1 cellular context compared by ENCODE assay signal in genomic region chr21:44482581-44483287, GRCh38.
TF ChIP-seq lines count a peak whose summit lies in the region.

No MANE protein-coding gene starts in this region.

TF ChIP-seq in HepG2, 621 proteins besides CTCF, POLR2A, EP300 and RAD21 (continued from another document and continues in another):
- TF ChIP-seq ZNF616 (CRISPR knock-in tag; IDR thresholded peaks at IDR 0.05; ENCODE audit: low read depth) (no peak), LCORL (IDR thresholded peaks at IDR 0.05) (no peak), LCORL (CRISPR knock-in tag; IDR thresholded peaks at IDR 0.05) (peak; percentile 58; the same call in 1 of the 2 replicates), ZNF572 (CRISPR knock-in tag; IDR thresholded peaks at IDR 0.05) (no peak), NFE2L1 (CRISPR knock-in tag; IDR thresholded peaks at IDR 0.05; ENCODE audit: borderline replicate concordance) (no peak), SSRP1 (CRISPR knock-in tag; IDR thresholded peaks at IDR 0.05) (no peak), CHD4 (IDR thresholded peaks at IDR 0.05; ENCODE audit: borderline replicate concordance, low read length) (no peak), DMTF1 (CRISPR knock-in tag; IDR thresholded peaks at IDR 0.05) (0 out of 2 replicates have a peak, but pooled peaks have one; percentile 66), ZNF761 (CRISPR knock-in tag; conservative IDR thresholded peaks at IDR 0.05) (peak; percentile 62; the same call in 1 of the 2 replicates), ZNF746 (CRISPR knock-in tag; IDR thresholded peaks at IDR 0.05) (peak; percentile 40; the same call in 1 of the 2 replicates), ZNF792 (CRISPR knock-in tag; IDR thresholded peaks at IDR 0.05) (no peak), SRSF4 (IDR thresholded peaks at IDR 0.05; ENCODE audit: low read depth, low read length, poor library complexity, severe bottlenecking) (no peak), ELF4 (CRISPR knock-in tag; IDR thresholded peaks at IDR 0.05; ENCODE audit: borderline replicate concordance) (no peak), TFAP4 (IDR thresholded peaks at IDR 0.05; ENCODE audit: borderline replicate concordance, low read depth) (no peak), GRHL1 (CRISPR knock-in tag; conservative IDR thresholded peaks at IDR 0.05) (no peak), ZNF839 (CRISPR knock-in tag; IDR thresholded peaks at IDR 0.05; ENCODE audit: borderline replicate concordance) (no peak), ZNF431 (CRISPR knock-in tag; IDR thresholded peaks at IDR 0.05; ENCODE audit: borderline replicate concordance, low read depth) (no peak; the same call in 1 of the 2 replicates), ZNF703 (CRISPR knock-in tag; IDR thresholded peaks at IDR 0.05; ENCODE audit: borderline replicate concordance) (no peak), BRD4 (CRISPR knock-in tag; IDR thresholded peaks at IDR 0.05) (0 out of 2 replicates have a peak, but pooled peaks have one; percentile 50), ZNF232 (CRISPR knock-in tag; IDR thresholded peaks at IDR 0.05; ENCODE audit: borderline replicate concordance) (no peak), ZSCAN5A (CRISPR knock-in tag; IDR thresholded peaks at IDR 0.05; ENCODE audit: borderline replicate concordance) (no peak), ZNF18 (CRISPR knock-in tag; IDR thresholded peaks at IDR 0.05; ENCODE audit: insufficient replicate concordance) (no peak), TBP (CRISPR knock-in tag; IDR thresholded peaks at IDR 0.05) (no peak), NPAS2 (CRISPR knock-in tag; IDR thresholded peaks at IDR 0.05; ENCODE audit: borderline replicate concordance) (no peak), BATF2 (CRISPR knock-in tag; IDR thresholded peaks at IDR 0.05) (no peak), ZNF678 (CRISPR knock-in tag; IDR thresholded peaks at IDR 0.05) (no peak), ZNF724P (CRISPR knock-in tag; IDR thresholded peaks at IDR 0.05; ENCODE audit: borderline replicate concordance) (no peak), HNRNPLL (IDR thresholded peaks at IDR 0.05; ENCODE audit: low read depth, low read length, poor library complexity, severe bottlenecking) (no peak), RBM39 (IDR thresholded peaks at IDR 0.05; ENCODE audit: low read depth, low read length, poor library complexity, severe bottlenecking) (no peak), CSRNP1 (CRISPR knock-in tag; IDR thresholded peaks at IDR 0.05) (no peak), GMEB1 (CRISPR knock-in tag; IDR thresholded peaks at IDR 0.05; ENCODE audit: borderline replicate concordance) (no peak), PRPF4 (IDR thresholded peaks at IDR 0.05; ENCODE audit: low read depth, low read length, poor library complexity, severe bottlenecking) (no peak), HNF4A (CRISPR knock-in tag; IDR thresholded peaks at IDR 0.05) (no peak), TEF (CRISPR knock-in tag; IDR thresholded peaks at IDR 0.05) (no peak), HDAC6 (IDR thresholded peaks at IDR 0.05; ENCODE audit: low read depth, low read length) (no peak), REST (IDR thresholded peaks at IDR 0.05; ENCODE audit: borderline replicate concordance in 1 of 2, low read depth in 1 of 2, low read length in 2 of 2) (peak in 1 of 2 experiments; percentile 39; a peak in 1 of 4 replicates), NFYC (CRISPR knock-in tag; IDR thresholded peaks at IDR 0.05) (peak; percentile 84), GLI4 (CRISPR knock-in tag; IDR thresholded peaks at IDR 0.05; ENCODE audit: borderline replicate concordance) (no peak; the same call in 1 of the 2 replicates), CREM (IDR thresholded peaks at IDR 0.05) (peak; percentile 83), CREM (CRISPR knock-in tag; IDR thresholded peaks at IDR 0.05) (no peak), ZNF205 (CRISPR knock-in tag; IDR thresholded peaks at IDR 0.05) (no peak), ZNF180 (CRISPR knock-in tag; IDR thresholded peaks at IDR 0.05; ENCODE audit: borderline replicate concordance, low read depth) (no peak), NFE2 (CRISPR knock-in tag; IDR thresholded peaks at IDR 0.05) (no peak), MAFK (conservative IDR thresholded peaks at IDR 0.05 in 1 of 2, IDR thresholded peaks at IDR 0.05 in 1 of 2; ENCODE audit: low read length in 2 of 2) (no peak; a peak in 1 of 4 replicates), ZNF670 (CRISPR knock-in tag; IDR thresholded peaks at IDR 0.05; ENCODE audit: borderline replicate concordance) (no peak), ZNF788 (CRISPR knock-in tag; IDR thresholded peaks at IDR 0.05; ENCODE audit: borderline replicate concordance) (0 out of 2 replicates have a peak, but pooled peaks have one; percentile 24), SNAI1 (CRISPR knock-in tag; IDR thresholded peaks at IDR 0.05; ENCODE audit: borderline replicate concordance) (0 out of 2 replicates have a peak, but pooled peaks have one; percentile 6), SPEN (CRISPR knock-in tag; IDR thresholded peaks at IDR 0.05; ENCODE audit: low read depth) (peak; percentile 90), HNF4G (IDR thresholded peaks at IDR 0.05; ENCODE audit: borderline replicate concordance, low read depth, low read length) (no peak), HNF4G (CRISPR knock-in tag; IDR thresholded peaks at IDR 0.05; ENCODE audit: borderline replicate concordance, low read depth) (no peak), ZNF484 (CRISPR knock-in tag; IDR thresholded peaks at IDR 0.05; ENCODE audit: borderline replicate concordance, low read depth) (no peak), ZNF747 (CRISPR knock-in tag; IDR thresholded peaks at IDR 0.05; ENCODE audit: borderline replicate concordance) (no peak)
